ENCODE assay signal across 15 cellular contexts in genomic region chr13:113009743-113010509, GRCh38. TPM values are rescaled to one million over a fixed set of nuclear protein-coding genes. Genes with fewer than 3 reads are reported as not detected.
DNase-seq lines count a peak whose midpoint lies in the region; TF ChIP-seq lines count a peak whose summit lies in the region.
"Had no signal": no experiment of that assay in that cellular context is flagged by ENCODE, and none has a peak within 500 bp of the region (broad histone marks: within the 10 kb centered on the region; RNA-seq: fewer than 3 reads in every experiment).

No MANE protein-coding gene starts in this region.

- H3K27me3 ChIP-seq in SJCRH30 = no peaks in the 10 kb centered on the region
- H3K27me3 ChIP-seq in neuronal stem cell (ENCODE audit: control insufficient read depth in 3 of 3, insufficient read depth in 3 of 3, low read depth in 1 of 3, low read length in 3 of 3) = no peaks in the 10 kb centered on the region

- H2AFZ ChIP-seq in neuronal stem cell (ENCODE audit: low read length) = no peak overlapping the region

- H4K8ac ChIP-seq in neuronal stem cell (ENCODE audit: low read depth, low read length) = no peak overlapping the region

- no peak overlapping the region for H3K4me3 ChIP-seq in SJCRH30
- no peak overlapping the region for H3K4me3 ChIP-seq in neuronal stem cell (ENCODE audit: low read length in 2 of 2)
- H3K4me3 ChIP-seq: gastroesophageal sphincter had no signal

- H3K27ac ChIP-seq in SJCRH30 (no peak overlapping the region), neuronal stem cell (replicated peaks; ENCODE audit: low read length) (no peak overlapping the region)

- no peak overlapping the region for H2BK12ac ChIP-seq in neuronal stem cell (ENCODE audit: low read length)

- no peak overlapping the region for H4K91ac ChIP-seq in neuronal stem cell (ENCODE audit: low read depth, low read length, poor library complexity)

- H2BK5ac ChIP-seq in neuronal stem cell (ENCODE audit: low read length) = no peak overlapping the region

- H3K27ac Mint-ChIP-seq in activated T-cell treated with anti-CD3 and anti-CD28 coated beads, Interleukin-2, amount 50 U/mL, for 24 hours = no peak overlapping the region
- H3K27ac Mint-ChIP-seq in chondrocyte (ENCODE audit: unreplicated experiment) = no peak overlapping the region
- H3K27ac Mint-ChIP-seq: stimulated activated effector memory CD8-positive, alpha-beta T cell treated with anti-CD3 and anti-CD28 coated beads, Interleukin-12 subunit alpha, Interleukin-12 subunit beta, amount 100 ng/mL, for 72 hours had no signal

- no peak overlapping the region for H3K23ac ChIP-seq in neuronal stem cell (ENCODE audit: low read depth, low read length, poor library complexity)

- no peaks in the 10 kb centered on the region for H3K36me3 Mint-ChIP-seq in activated T-cell treated with anti-CD3 and anti-CD28 coated beads, Interleukin-2, amount 50 U/mL, for 24 hours (ENCODE audit: low read depth)
- peaks cover 2% of the 10 kb centered on the region for H3K36me3 Mint-ChIP-seq in chondrocyte (ENCODE audit: low read depth)

- H3K4me3 Mint-ChIP-seq in activated T-cell treated with anti-CD3 and anti-CD28 coated beads, Interleukin-2, amount 50 U/mL, for 24 hours = no peak overlapping the region
- no peak overlapping the region for H3K4me3 Mint-ChIP-seq in chondrocyte (ENCODE audit: unreplicated experiment)
- H3K4me3 Mint-ChIP-seq: stimulated activated effector memory CD8-positive, alpha-beta T cell treated with anti-CD3 and anti-CD28 coated beads, Interleukin-12 subunit alpha, Interleukin-12 subunit beta, amount 100 ng/mL, for 72 hours had no signal

- H3K36me3 ChIP-seq in SJCRH30 (no peaks in the 10 kb centered on the region), neuronal stem cell (replicated peaks in 1 of 2; ENCODE audit: control insufficient read depth in 2 of 2, insufficient read depth in 2 of 2, low read length in 2 of 2) (peaks cover 6 to 25% of the 10 kb centered on the region in 2 donors)
- H3K36me3 ChIP-seq: gastroesophageal sphincter had no signal

- peaks cover 14% of the 10 kb centered on the region for H3K4me1 Mint-ChIP-seq in activated T-cell treated with anti-CD3 and anti-CD28 coated beads, Interleukin-2, amount 50 U/mL, for 24 hours (ENCODE audit: low read depth)
- peaks cover 3% of the 10 kb centered on the region for H3K4me1 Mint-ChIP-seq in chondrocyte (ENCODE audit: low read depth)

- intact Hi-C loops in posterior vena cava (cut with DNase I) = no loop called here

- no peak for TF ChIP-seq CTCF in chondrocyte (IDR thresholded peaks at IDR 0.05)

- peaks cover 4% of the 10 kb centered on the region for H3K9me3 Mint-ChIP-seq in activated T-cell treated with anti-CD3 and anti-CD28 coated beads, Interleukin-2, amount 50 U/mL, for 24 hours
- no peaks in the 10 kb centered on the region for H3K9me3 Mint-ChIP-seq in chondrocyte (ENCODE audit: low read depth)
- H3K9me3 Mint-ChIP-seq: stimulated activated effector memory CD8-positive, alpha-beta T cell treated with anti-CD3 and anti-CD28 coated beads, Interleukin-12 subunit alpha, Interleukin-12 subunit beta, amount 100 ng/mL, for 72 hours had no signal

- DNase-seq in EH (ENCODE audit: low read depth) (peak; percentile 41), SJCRH30 (peak; percentile 28 to 52), glomerular visceral epithelial cell (ENCODE audit: extremely low spot score) (peak; percentile 12), neuronal stem cell (ENCODE audit: low spot score) (no peak), posterior vena cava (ENCODE audit: low spot score) (no peak), NCI-H526 (lab: John Stamatoyannopoulos, UW) (no peak), chondrocyte (ENCODE audit: low spot score) (no peak)
- DNase-seq in activated T-cell treated with anti-CD3 and anti-CD28 coated beads, Interleukin-2, amount 50 U/mL, for 24 hours = no peak
- DNase-seq: activated gamma-delta T cell; IMR-90; NCI-H524; retina; stimulated activated CD4-positive, alpha-beta T cell treated with anti-CD3 and anti-CD28 coated beads, Interleukin-4, amount 100 ng/mL, for 24 hours had no signal

- no CpG with 5 or more reads among the region's 17 CpGs for WGBS in neuronal stem cell (ENCODE audit: extremely low coverage in 2 of 2, insufficient read length in 2 of 2, insufficient replicate concordance in 1 of 2), 2 donors

- H3K27me3 Mint-ChIP-seq in activated T-cell treated with anti-CD3 and anti-CD28 coated beads, Interleukin-2, amount 50 U/mL, for 24 hours = no peaks in the 10 kb centered on the region
- H3K27me3 Mint-ChIP-seq in chondrocyte (ENCODE audit: low read depth) = no peaks in the 10 kb centered on the region

- H2BK120ac ChIP-seq in neuronal stem cell (ENCODE audit: low read depth, low read length) = no peak overlapping the region

- H3K4me1 ChIP-seq in SJCRH30 (peaks cover 5% of the 10 kb centered on the region; the same call in 1 of the 2 replicates), neuronal stem cell (ENCODE audit: control insufficient read depth in 2 of 2, insufficient read depth in 1 of 2, low read depth in 1 of 2, low read length in 2 of 2) (peaks cover 4 to 5% of the 10 kb centered on the region in 2 donors)

- H2AK5ac ChIP-seq in neuronal stem cell (ENCODE audit: low read depth, low read length) = no peak overlapping the region

- H3K18ac ChIP-seq in neuronal stem cell (ENCODE audit: low read length) = peak overlapping the region; percentile 65

- H3K9me3 ChIP-seq in SJCRH30 (replicated peaks) (no peaks in the 10 kb centered on the region), neuronal stem cell (replicated peaks in 1 of 2; ENCODE audit: control insufficient read depth in 2 of 2, insufficient read depth in 1 of 2, low read depth in 1 of 2, low read length in 2 of 2) (peaks cover 5 to 16% of the 10 kb centered on the region in 2 donors)
- H3K9me3 ChIP-seq: gastroesophageal sphincter had no signal

- no peak overlapping the region for H3K4ac ChIP-seq in neuronal stem cell (ENCODE audit: low read length)

- no peak overlapping the region for H3K9ac ChIP-seq in neuronal stem cell (ENCODE audit: low read depth, low read length, poor library complexity)

- H2BK15ac ChIP-seq in neuronal stem cell (ENCODE audit: low read length) = no peak overlapping the region

- H3K4me2 ChIP-seq in neuronal stem cell (ENCODE audit: insufficient read depth, low read length, poor library complexity, severe bottlenecking) = no peak overlapping the region

- no peak overlapping the region for H3K14ac ChIP-seq in neuronal stem cell (ENCODE audit: low read length)

- peaks cover 24% of the 10 kb centered on the region for H3K79me1 ChIP-seq in neuronal stem cell (ENCODE audit: low read depth, low read length)

RNA-seq across cellular contexts. Expression of gene MCF2L, which starts 40.9 kb away (rescaled TPM):
- 4.4 and 4.6 TPM in 2 replicates for total RNA-seq in SJCRH30 (2014; rRNA removed; shearing (Covaris generic))
- polyA plus RNA-seq in neuronal stem cell (2013, experiment 1 of 2) = 20.8 TPM
- polyA plus RNA-seq in neuronal stem cell (2013, experiment 2 of 2) = 20.3 TPM
- total RNA-seq in posterior vena cava = 10 to 100 TPM; 28.6 to 33.1 TPM
- total RNA-seq in chondrocyte = 6.7 to 8.0 TPM (median 7.6 TPM) in 3 replicates
- polyA plus RNA-seq: IMR-90 had no signal

Comparison
In these comparisons a context has a peak if more than half of its experiments do, and no peak if none do; other contexts are left out.
1. DNase-seq: peak in EH (single experiment), SJCRH30 (2 of 2) and glomerular visceral epithelial cell (single experiment); none in neuronal stem cell (single experiment), activated T-cell treated with anti-CD3 and anti-CD28 coated beads, Interleukin-2, amount 50 U/mL, for 24 hours (single experiment), posterior vena cava (single experiment), NCI-H526 (0 of 2) and chondrocyte (single experiment).